ENCODE assay signal across 17 cellular contexts in genomic region chr18:70671889-70672551, GRCh38.
DNase-seq lines count a peak whose midpoint lies in the region; ATAC-seq and TF ChIP-seq lines count a peak whose summit lies in the region.
"Had no signal": no experiment of that assay in that cellular context is flagged by ENCODE, and none has a peak within 500 bp of the region (broad histone marks: within the 10 kb centered on the region; RNA-seq: fewer than 3 reads in every experiment).

No MANE protein-coding gene starts in this region.

- peaks cover 44% of the 10 kb centered on the region for H3K4me1 Mint-ChIP-seq in activated naive CD8-positive, alpha-beta T cell treated with anti-CD3 and anti-CD28 coated beads for 36 hours
- peaks cover 0 to 4% of the 10 kb centered on the region in 2 donors for H3K4me1 Mint-ChIP-seq in effector memory CD8-positive, alpha-beta T cell (ENCODE audit: low read depth in 2 of 2)
- H3K4me1 Mint-ChIP-seq in WTC11, result no peaks in the 10 kb centered on the region
- H3K4me1 Mint-ChIP-seq: memory B cell had no signal

- H3F3A ChIP-seq in OCI-LY1 (ENCODE audit: insufficient read depth, low read length), result no peaks in the 10 kb centered on the region

- peaks cover 38% of the 10 kb centered on the region for H3K36me3 Mint-ChIP-seq in activated naive CD8-positive, alpha-beta T cell treated with anti-CD3 and anti-CD28 coated beads for 36 hours
- no peaks in the 10 kb centered on the region for H3K36me3 Mint-ChIP-seq in effector memory CD8-positive, alpha-beta T cell (ENCODE audit: insufficient read depth)
- H3K36me3 Mint-ChIP-seq in WTC11, result peaks cover 53% of the 10 kb centered on the region
- H3K36me3 Mint-ChIP-seq: memory B cell had no signal

- ATAC-seq in gastroesophageal sphincter (no peak), WTC11 (no peak)
- no peak for ATAC-seq in effector memory CD8-positive, alpha-beta T cell (replicated peaks)
- ATAC-seq: heart left ventricle, upper lobe of right lung had no signal

- no peak for TF ChIP-seq CTCF in OCI-LY1 (IDR thresholded peaks at IDR 0.05; ENCODE audit: low read length)
- TF ChIP-seq CTCF in gastroesophageal sphincter (IDR thresholded peaks at IDR 0.05), result no peak
- TF ChIP-seq CTCF in WTC11 (IDR thresholded peaks at IDR 0.05), result no peak

- CTCF ChIA-PET in WTC11 (lab: Charles Lee), result no interaction called here

- no peak for TF ChIP-seq EP300 in gastroesophageal sphincter (IDR thresholded peaks at IDR 0.05)

- peak overlapping the region; percentile 64 for H3K9ac ChIP-seq in OCI-LY1 (ENCODE audit: low read length)

- H3K27me3 ChIP-seq in OCI-LY1 (ENCODE audit: insufficient read depth, low read length) (no peaks in the 10 kb centered on the region), gastroesophageal sphincter (no peaks in the 10 kb centered on the region)
- H3K27me3 ChIP-seq: colonic mucosa, esophagus muscularis mucosa, heart left ventricle, upper lobe of right lung had no signal

- TF ChIP-seq POLR2A in gastroesophageal sphincter (IDR thresholded peaks at IDR 0.05), result no peak

- no peaks in the 10 kb centered on the region for H4K20me1 ChIP-seq in OCI-LY1 (ENCODE audit: insufficient read depth, low read length)

- peak in 5 of 6 experiments; percentile 5 to 70 (median 31) for DNase-seq in stimulated activated naive CD4-positive, alpha-beta T cell (lab: John Stamatoyannopoulos, UW)
- DNase-seq in stimulated activated naive CD4-positive, alpha-beta T cell treated with Interleukin-2 at 50 U/mL for 16 hours (lab: John Stamatoyannopoulos, UW), result no peak
- DNase-seq in activated naive CD8-positive, alpha-beta T cell treated with anti-CD3 and anti-CD28 coated beads for 36 hours, result no peak
- DNase-seq in effector memory CD8-positive, alpha-beta T cell, result no peak
- DNase-seq in SKM-1 treated with dmso at 0.1 percent for 144 hours (lab: John Stamatoyannopoulos, UW; ENCODE audit: unreplicated experiment) (no peak), WTC11 (ENCODE audit: low spot score) (no peak)
- DNase-seq: AML-193, colonic mucosa, DMS79 treated with DMSO at 0.1 percent for 48 hours, heart left ventricle, NCI-H2081, retina, upper lobe of right lung had no signal

- no peak overlapping the region for H2AFZ ChIP-seq in OCI-LY1 (ENCODE audit: low read length)

- peak overlapping the region; percentile 27 for H3K4me3 ChIP-seq in OCI-LY1 (ENCODE audit: low read depth, low read length, poor library complexity, severe bottlenecking)
- no peak overlapping the region for H3K4me3 ChIP-seq in gastroesophageal sphincter
- H3K4me3 ChIP-seq: colonic mucosa, esophagus muscularis mucosa, heart left ventricle, upper lobe of right lung had no signal

- H3K9me2 ChIP-seq in OCI-LY1 (ENCODE audit: low read depth, low read length), result no peaks in the 10 kb centered on the region

- H3K36me3 ChIP-seq in OCI-LY1 (ENCODE audit: insufficient read depth, low read length) (peaks cover 26% of the 10 kb centered on the region), gastroesophageal sphincter (no peaks in the 10 kb centered on the region)
- H3K36me3 ChIP-seq: colonic mucosa, esophagus muscularis mucosa, heart left ventricle, upper lobe of right lung had no signal

- peak overlapping the region; percentile 61 for H3K4me2 ChIP-seq in OCI-LY1 (ENCODE audit: low read length)

- peak overlapping the region; percentile 19 for H3K4me3 Mint-ChIP-seq in activated naive CD8-positive, alpha-beta T cell treated with anti-CD3 and anti-CD28 coated beads for 36 hours
- H3K4me3 Mint-ChIP-seq in effector memory CD8-positive, alpha-beta T cell, result no peak overlapping the region
- H3K4me3 Mint-ChIP-seq in WTC11, result no peak overlapping the region
- H3K4me3 Mint-ChIP-seq: memory B cell had no signal

- H3K9me3 ChIP-seq in OCI-LY1 (ENCODE audit: low read length), result peaks cover 22% of the 10 kb centered on the region
- peaks cover 0 to 5% (median 0%) of the 10 kb centered on the region in 3 donors for H3K9me3 ChIP-seq in gastroesophageal sphincter
- H3K9me3 ChIP-seq: colonic mucosa, upper lobe of right lung had no signal

- H3K27ac ChIP-seq in OCI-LY1 (ENCODE audit: low read depth, low read length, poor library complexity, severe bottlenecking), result peak overlapping the region; percentile 96
- H3K27ac ChIP-seq in gastroesophageal sphincter, result no peak overlapping the region
- H3K27ac ChIP-seq: colonic mucosa, esophagus muscularis mucosa, heart left ventricle, upper lobe of right lung had no signal

- POLR2A ChIA-PET in WTC11 (lab: Charles Lee), result no interaction called here

- peaks cover 18% of the 10 kb centered on the region for H3K9me3 Mint-ChIP-seq in activated naive CD8-positive, alpha-beta T cell treated with anti-CD3 and anti-CD28 coated beads for 36 hours
- peaks cover 0 to 2% of the 10 kb centered on the region in 2 donors for H3K9me3 Mint-ChIP-seq in effector memory CD8-positive, alpha-beta T cell
- peaks cover 74% of the 10 kb centered on the region for H3K9me3 Mint-ChIP-seq in WTC11

- peaks cover 43% of the 10 kb centered on the region for H3K4me1 ChIP-seq in OCI-LY1 (ENCODE audit: insufficient read depth, low read length, severe bottlenecking)
- no peaks in the 10 kb centered on the region for H3K4me1 ChIP-seq in gastroesophageal sphincter
- H3K4me1 ChIP-seq: colonic mucosa, esophagus muscularis mucosa, heart left ventricle, upper lobe of right lung had no signal

- H3K27me3 Mint-ChIP-seq in activated naive CD8-positive, alpha-beta T cell treated with anti-CD3 and anti-CD28 coated beads for 36 hours, result no peaks in the 10 kb centered on the region
- no peaks in the 10 kb centered on the region for H3K27me3 Mint-ChIP-seq in effector memory CD8-positive, alpha-beta T cell
- peaks cover 10% of the 10 kb centered on the region for H3K27me3 Mint-ChIP-seq in WTC11 (ENCODE audit: low read depth)
- H3K27me3 Mint-ChIP-seq: memory B cell had no signal

- no peaks in the 10 kb centered on the region for H3K79me2 ChIP-seq in OCI-LY1 (ENCODE audit: insufficient read depth, low read length)

- 75 to 85% methylated on average over 6 to 8 of the region's 9 CpGs for WGBS in gastroesophageal sphincter (ENCODE audit: low coverage in 1 of 2), 2 donors

- peak overlapping the region; percentile 74 for H3K27ac Mint-ChIP-seq in activated naive CD8-positive, alpha-beta T cell treated with anti-CD3 and anti-CD28 coated beads for 36 hours
- no peak overlapping the region for H3K27ac Mint-ChIP-seq in effector memory CD8-positive, alpha-beta T cell
- H3K27ac Mint-ChIP-seq in WTC11, result no peak overlapping the region
- H3K27ac Mint-ChIP-seq: memory B cell had no signal

TF ChIP-seq in WTC11, 78 proteins besides CTCF, POLR2A, EP300 and RAD21 (continues in another document):
- TF ChIP-seq ATF1 (CRISPR knock-in tag; IDR thresholded peaks at IDR 0.05), result no peak
- no peak for TF ChIP-seq ERG (CRISPR knock-in tag; IDR thresholded peaks at IDR 0.05)
- no peak for TF ChIP-seq CDX4 (CRISPR knock-in tag; IDR thresholded peaks at IDR 0.05; ENCODE audit: borderline replicate concordance)
- no peak for TF ChIP-seq E2F4 (CRISPR knock-in tag; IDR thresholded peaks at IDR 0.05; ENCODE audit: borderline replicate concordance, low read depth)
- TF ChIP-seq FOXJ3 (CRISPR knock-in tag; IDR thresholded peaks at IDR 0.05; ENCODE audit: borderline replicate concordance), result no peak
- no peak for TF ChIP-seq ZNF317 (CRISPR knock-in tag; IDR thresholded peaks at IDR 0.05; ENCODE audit: borderline replicate concordance, low read depth)
- TF ChIP-seq, protein P1, sequence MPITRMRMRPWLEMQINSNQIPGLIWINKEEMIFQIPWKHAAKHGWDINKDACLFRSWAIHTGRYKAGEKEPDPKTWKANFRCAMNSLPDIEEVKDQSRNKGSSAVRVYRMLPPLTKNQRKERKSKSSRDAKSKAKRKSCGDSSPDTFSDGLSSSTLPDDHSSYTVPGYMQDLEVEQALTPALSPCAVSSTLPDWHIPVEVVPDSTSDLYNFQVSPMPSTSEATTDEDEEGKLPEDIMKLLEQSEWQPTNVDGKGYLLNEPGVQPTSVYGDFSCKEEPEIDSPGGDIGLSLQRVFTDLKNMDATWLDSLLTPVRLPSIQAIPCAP (CRISPR knock-in tag; IDR thresholded peaks at IDR 0.05), result no peak
- no peak for TF ChIP-seq OVOL2 (CRISPR knock-in tag; IDR thresholded peaks at IDR 0.05; ENCODE audit: borderline replicate concordance)

Comparison
In these comparisons a context has a peak if more than half of its experiments do, and no peak if none do; other contexts are left out.
1. DNase-seq: peak in stimulated activated naive CD4-positive, alpha-beta T cell (5 of 6); none in stimulated activated naive CD4-positive, alpha-beta T cell treated with Interleukin-2 at 50 U/mL for 16 hours (single experiment), activated naive CD8-positive, alpha-beta T cell treated with anti-CD3 and anti-CD28 coated beads for 36 hours (single experiment), effector memory CD8-positive, alpha-beta T cell (0 of 3), SKM-1 treated with dmso at 0.1 percent for 144 hours (single experiment) and WTC11 (single experiment).